ENCODE assay signal across 24 cellular contexts in genomic region chr13:50574731-50575130, GRCh38.
A peak's percentile ranks its signal among the peaks of the same experiment; 100 is the strongest.
DNase-seq lines count a peak whose midpoint lies in the region; ATAC-seq, FAIRE-seq and TF ChIP-seq lines count a peak whose summit lies in the region.
"Had no signal": no experiment of that assay in that cellular context is flagged by ENCODE, and none has a peak within 500 bp of the region (broad histone marks: within the 10 kb centered on the region; RNA-seq: fewer than 3 reads in every experiment).

No MANE protein-coding gene starts in this region.

- H3K4me3 Mint-ChIP-seq in H9 = no peak overlapping the region
- H3K4me3 Mint-ChIP-seq: stimulated activated memory B cell treated with anti-CD40 and anti-IgM and Interleukin-4, amounts not matched to agents 10 μg/mL and 1 μg/mL and 100 μg/mL, for 72 hours; T-helper 17 cell had no signal

- H3K4me3 ChIP-seq in astrocyte of the cerebellum (ENCODE audit: low read depth, low read length) = no peak overlapping the region
- H3K4me3 ChIP-seq in hepatocyte = no peak overlapping the region
- H3K4me3 ChIP-seq: ovary, upper lobe of right lung had no signal

- H2AFZ ChIP-seq in hepatocyte (no peak overlapping the region), H9 (ENCODE audit: low read length) (no peak overlapping the region)

- no peaks in the 10 kb centered on the region for H3K9me3 ChIP-seq in hepatocyte (ENCODE audit: low read depth)
- H3K9me3 ChIP-seq in H9 (ENCODE audit: control insufficient read depth, low read depth, low read length) = no peaks in the 10 kb centered on the region
- H3K9me3 ChIP-seq: Caco-2, ovary, upper lobe of right lung had no signal

- no peaks in the 10 kb centered on the region for H3K79me2 ChIP-seq in hepatocyte
- H3K79me2 ChIP-seq in H9 (ENCODE audit: insufficient read depth, low read length) = no peaks in the 10 kb centered on the region

- no peak overlapping the region for H3K23ac ChIP-seq in H9 (ENCODE audit: insufficient read length, low read depth, low read length)

- in situ Hi-C loops in astrocyte of the cerebellum (cut with HindIII; ENCODE audit: low sequenced_read_pairs) = no loop called here

- no peak for FAIRE-seq in urothelium cell line (lab: Jason Lieb, UNC)
- FAIRE-seq: A204.1, HTR-8/SVneo, small intestine had no signal

- no peak overlapping the region for H3K4ac ChIP-seq in H9 (ENCODE audit: low read depth, low read length)

- WGBS in hepatocyte (ENCODE audit: low lambda C conversion rate, missing lambda C conversion rate) = 58% methylated on average over 3 of the region's 3 CpGs
- no CpG with 5 or more reads among the region's 3 CpGs for WGBS in H9 (ENCODE audit: extremely low coverage, insufficient read length, low lambda C conversion rate)

- no peak overlapping the region for H3K27ac Mint-ChIP-seq in H9
- H3K27ac Mint-ChIP-seq: stimulated activated memory B cell treated with anti-CD40 and anti-IgM and Interleukin-4, amounts not matched to agents 10 μg/mL and 1 μg/mL and 100 μg/mL, for 72 hours; T-helper 17 cell had no signal

- no peaks in the 10 kb centered on the region for H3K36me3 ChIP-seq in hepatocyte (replicated peaks; ENCODE audit: insufficient read depth, low read depth)
- H3K36me3 ChIP-seq: ovary, upper lobe of right lung had no signal

- H3K9ac ChIP-seq in H9 (ENCODE audit: extremely low read depth, insufficient read length, low read length) = no peak overlapping the region

- H2BK12ac ChIP-seq in H9 (ENCODE audit: insufficient read length, low read depth, low read length) = no peak overlapping the region

- no peak overlapping the region for H4K8ac ChIP-seq in H9 (replicated peaks; ENCODE audit: insufficient read length, low read depth, low read length)

- H3K14ac ChIP-seq in H9 (ENCODE audit: insufficient read depth, low read length) = no peak overlapping the region

- no peak overlapping the region for H4K5ac ChIP-seq in H9 (ENCODE audit: insufficient read length, low read depth, low read length)

- no peaks in the 10 kb centered on the region for H3K79me1 ChIP-seq in H9 (ENCODE audit: insufficient read depth, low read depth, low read length, poor library complexity, severe bottlenecking)

- H3K9me2 ChIP-seq in hepatocyte (replicated peaks; ENCODE audit: insufficient read depth) = no peaks in the 10 kb centered on the region

- no peaks in the 10 kb centered on the region for H4K20me1 ChIP-seq in hepatocyte (ENCODE audit: insufficient read depth, poor library complexity, severe bottlenecking)
- H4K20me1 ChIP-seq in H9 (ENCODE audit: control insufficient read depth, insufficient read depth, insufficient read length) = no peaks in the 10 kb centered on the region

- no peak overlapping the region for H2BK5ac ChIP-seq in H9 (ENCODE audit: insufficient read length, low read length)

- ATAC-seq in left ventricle myocardium superior = peak; percentile 60
- no peak for ATAC-seq in Right ventricle myocardium superior (ENCODE audit: poor library complexity)
- ATAC-seq in GM21576 (IDR thresholded peaks at IDR 0.05; ENCODE audit: unreplicated experiment) = no peak
- ATAC-seq: esophagus mucosa; stimulated activated memory B cell treated with anti-CD40 and anti-IgM and Interleukin-4, amounts not matched to agents 10 μg/mL and 1 μg/mL and 100 μg/mL, for 72 hours; T-helper 17 cell; upper lobe of right lung had no signal

- no peak overlapping the region for H2AK5ac ChIP-seq in H9 (ENCODE audit: insufficient read length, low read length)

- no peak overlapping the region for H2BK20ac ChIP-seq in H9 (ENCODE audit: low read depth, low read length, poor library complexity, severe bottlenecking)

- H3K23me2 ChIP-seq in H9 (ENCODE audit: insufficient read length, low read depth, low read length, poor library complexity, severe bottlenecking) = no peaks in the 10 kb centered on the region

- H3K4me1 ChIP-seq in hepatocyte (ENCODE audit: insufficient read depth) (no peaks in the 10 kb centered on the region), H9 (ENCODE audit: insufficient read depth, low read length) (no peaks in the 10 kb centered on the region; the same call in 1 of the 2 replicates)
- H3K4me1 ChIP-seq: Caco-2, upper lobe of right lung had no signal

- no peaks in the 10 kb centered on the region for H3K27me3 Mint-ChIP-seq in H9 (ENCODE audit: low read depth)
- H3K27me3 Mint-ChIP-seq: stimulated activated memory B cell treated with anti-CD40 and anti-IgM and Interleukin-4, amounts not matched to agents 10 μg/mL and 1 μg/mL and 100 μg/mL, for 72 hours; T-helper 17 cell had no signal

- no peak overlapping the region for H4K91ac ChIP-seq in H9 (ENCODE audit: insufficient read length, low read depth, low read length)

- intact Hi-C loops in left ventricle myocardium superior (cut with micrococcal nuclease) = no loop called here
- intact Hi-C loops in Right ventricle myocardium superior (cut with DNase I) = no loop called here

- H3K36me3 Mint-ChIP-seq in H9 (ENCODE audit: insufficient read depth in 1 of 3, low read depth in 3 of 3) = peaks cover 0 to 2% (median 0%) of the 10 kb centered on the region in 3 experiments; a peak in 1 of 7 replicates

- H3K4me2 ChIP-seq in hepatocyte (no peak overlapping the region), H9 (ENCODE audit: insufficient read depth, insufficient read length, low read length) (no peak overlapping the region)

- no peaks in the 10 kb centered on the region for H3K9me3 Mint-ChIP-seq in H9
- H3K9me3 Mint-ChIP-seq: stimulated activated memory B cell treated with anti-CD40 and anti-IgM and Interleukin-4, amounts not matched to agents 10 μg/mL and 1 μg/mL and 100 μg/mL, for 72 hours had no signal

- H2BK120ac ChIP-seq in H9 (ENCODE audit: low read depth, low read length, poor library complexity, severe bottlenecking) = no peak overlapping the region

- H3K27ac ChIP-seq in hepatocyte = peak overlapping the region; percentile 49
- H3K27ac ChIP-seq in H9 (ENCODE audit: insufficient read length, low read depth, low read length) = no peak overlapping the region
- H3K27ac ChIP-seq: ovary, upper lobe of right lung had no signal

- H3K18ac ChIP-seq in H9 (ENCODE audit: insufficient read length, low read depth, low read length) = no peak overlapping the region

- H2BK15ac ChIP-seq in H9 (ENCODE audit: low read depth, low read length) = no peak overlapping the region

- H3K27me3 ChIP-seq in hepatocyte (no peaks in the 10 kb centered on the region), H9 (ENCODE audit: insufficient read depth, low read length) (no peaks in the 10 kb centered on the region)
- H3K27me3 ChIP-seq: ovary, upper lobe of right lung had no signal

- H3K56ac ChIP-seq in H9 (ENCODE audit: insufficient read length, low read depth, low read length) = no peak overlapping the region

- peaks cover 7 to 9% of the 10 kb centered on the region in 2 experiments; a peak in 3 of 4 replicates for H3K4me1 Mint-ChIP-seq in H9
- H3K4me1 Mint-ChIP-seq: T-helper 17 cell had no signal

- TF ChIP-seq CTCF in astrocyte of the cerebellum (IDR thresholded peaks at IDR 0.05; ENCODE audit: low read depth, low read length, missing control alignments) = no peak
- TF ChIP-seq CTCF in hepatocyte (IDR thresholded peaks at IDR 0.05; ENCODE audit: poor library complexity) = no peak
- no peak for TF ChIP-seq CTCF in H9 (conservative IDR thresholded peaks at IDR 0.05)

- no peak for DNase-seq in left ventricle myocardium superior
- DNase-seq in Right ventricle myocardium superior = no peak
- peak; percentile 75 for DNase-seq in astrocyte of the cerebellum (ENCODE audit: low read depth)
- no peak for DNase-seq in hepatocyte (ENCODE audit: low spot score)
- DNase-seq in urothelium cell line (ENCODE audit: low spot score) = peak; percentile 12
- DNase-seq in H9 = no peak
- no peak for DNase-seq in activated effector memory CD4-positive, alpha-beta T cell treated with Interleukin-2 at 50 U/mL for 16 hours
- DNase-seq: activated CD4-positive, CD25-positive, alpha-beta regulatory T cell; aorta; Caco-2; HCEC 1CT; hypothalamus; NCI-H146; NCI-H446; ovary; SHP77; small intestine; T-helper 17 cell; upper lobe of right lung had no signal

- no peak overlapping the region for H3T11ph ChIP-seq in H9 (ENCODE audit: low read length)

Comparison
In these comparisons a context has a peak if more than half of its experiments do, and no peak if none do; other contexts are left out.
1. DNase-seq: peak in astrocyte of the cerebellum (single experiment) and urothelium cell line (single experiment); none in left ventricle myocardium superior (single experiment), Right ventricle myocardium superior (single experiment), hepatocyte (single experiment), H9 (single experiment) and activated effector memory CD4-positive, alpha-beta T cell treated with Interleukin-2 at 50 U/mL for 16 hours (single experiment).